ENCODE assay signal across 8 cellular contexts in the genomic region with DNA sequence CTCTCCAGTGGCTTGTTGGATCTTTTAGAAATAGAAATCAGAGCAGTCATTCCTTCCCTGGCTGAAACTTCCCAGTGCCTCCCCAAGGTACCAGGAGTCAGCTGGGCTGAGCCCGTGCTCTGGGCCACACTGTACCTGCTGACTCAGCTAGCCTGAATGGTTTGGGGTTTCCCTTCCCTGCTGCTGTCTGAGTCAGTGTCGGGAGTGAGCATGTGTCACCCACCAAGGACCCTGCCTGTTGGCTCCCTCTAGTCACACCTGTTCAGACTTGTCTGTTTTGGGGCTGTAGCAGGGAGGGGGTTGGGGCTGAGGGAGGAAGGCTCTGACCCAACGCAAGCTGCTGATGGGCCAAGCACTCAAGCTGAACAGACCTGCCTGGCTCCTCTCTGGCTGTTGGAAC.
DNase-seq lines count a peak whose midpoint lies in the region; ATAC-seq and TF ChIP-seq lines count a peak whose summit lies in the region.
"Not testable (repeated sequence)": the region's sequence is repeated elsewhere in the genome, so short reads cannot be mapped to it uniquely, and the experiment has no call there.

No MANE protein-coding gene starts in this region.

- not testable (repeated sequence) for TF ChIP-seq CTCF in Panc1 (IDR thresholded peaks at IDR 0.05); heart left ventricle (IDR thresholded peaks at IDR 0.05)

- H3K4me1 ChIP-seq in Panc1 (ENCODE audit: control insufficient read depth, insufficient read depth, low read length); heart left ventricle: not testable (repeated sequence)

- BruUV-seq in Panc1 (replicated peaks; lab: Mats Ljungman, UMichigan): not testable (repeated sequence)

- not testable (repeated sequence) for H3K4me3 ChIP-seq in Panc1 (ENCODE audit: low read depth in 2 of 2, low read length in 2 of 2); heart left ventricle

- H3K36me3 Mint-ChIP-seq in activated CD8-positive, alpha-beta T cell treated with anti-CD3 and anti-CD28 coated beads, Interleukin-2, amount 10 ng/mL, durations not matched to agents 7 days and 5 days (ENCODE audit: low read depth); activated naive CD8-positive, alpha-beta T cell treated with anti-CD3 and anti-CD28 coated beads, Interleukin-2, amount 50 U/mL, for 24 hours (ENCODE audit: low read depth); natural killer cell treated with Interleukin-12 subunit alpha and Interleukin-12 subunit beta and Interleukin-15 and Interleukin-18, amount 100 ng/mL, for 72 hours; stimulated activated naive B cell treated with anti-CD40 and anti-IgM and Interleukin-4, amounts not matched to agents 10 μg/mL and 1 μg/mL and 100 μg/mL, for 72 hours: not testable (repeated sequence)

- H3K4me1 Mint-ChIP-seq in activated CD8-positive, alpha-beta T cell treated with anti-CD3 and anti-CD28 coated beads, Interleukin-2, amount 10 ng/mL, durations not matched to agents 7 days and 5 days (ENCODE audit: low read depth); activated naive CD8-positive, alpha-beta T cell treated with anti-CD3 and anti-CD28 coated beads, Interleukin-2, amount 50 U/mL, for 24 hours; natural killer cell treated with Interleukin-12 subunit alpha and Interleukin-12 subunit beta and Interleukin-15 and Interleukin-18, amount 100 ng/mL, for 72 hours (ENCODE audit: low read depth in 2 of 2); stimulated activated naive B cell treated with anti-CD40 and anti-IgM and Interleukin-4, amounts not matched to agents 10 μg/mL and 1 μg/mL and 100 μg/mL, for 72 hours: not testable (repeated sequence)

- H3K27me3 Mint-ChIP-seq in activated CD8-positive, alpha-beta T cell treated with anti-CD3 and anti-CD28 coated beads, Interleukin-2, amount 10 ng/mL, durations not matched to agents 7 days and 5 days (ENCODE audit: low read depth); activated naive CD8-positive, alpha-beta T cell treated with anti-CD3 and anti-CD28 coated beads, Interleukin-2, amount 50 U/mL, for 24 hours; natural killer cell treated with Interleukin-12 subunit alpha and Interleukin-12 subunit beta and Interleukin-15 and Interleukin-18, amount 100 ng/mL, for 72 hours; stimulated activated naive B cell treated with anti-CD40 and anti-IgM and Interleukin-4, amounts not matched to agents 10 μg/mL and 1 μg/mL and 100 μg/mL, for 72 hours: not testable (repeated sequence)

- CTCF ChIA-PET in Panc1 (lab: Charles Lee); activated CD8-positive, alpha-beta T cell treated with anti-CD3 and anti-CD28 coated beads, Interleukin-2, amount 10 ng/mL, durations not matched to agents 7 days and 5 days (lab: Charles Lee): not testable (repeated sequence)

- WGBS in heart left ventricle, 4 donors: no CpG with 5 or more reads among the region's 3 CpGs

- H3K9me3 ChIP-seq in Panc1 (ENCODE audit: control insufficient read depth, insufficient read depth, low read depth, low read length); heart left ventricle: not testable (repeated sequence)

- H3K9me3 Mint-ChIP-seq in activated CD8-positive, alpha-beta T cell treated with anti-CD3 and anti-CD28 coated beads, Interleukin-2, amount 10 ng/mL, durations not matched to agents 7 days and 5 days (ENCODE audit: insufficient read depth); activated naive CD8-positive, alpha-beta T cell treated with anti-CD3 and anti-CD28 coated beads, Interleukin-2, amount 50 U/mL, for 24 hours; natural killer cell treated with Interleukin-12 subunit alpha and Interleukin-12 subunit beta and Interleukin-15 and Interleukin-18, amount 100 ng/mL, for 72 hours; stimulated activated naive B cell treated with anti-CD40 and anti-IgM and Interleukin-4, amounts not matched to agents 10 μg/mL and 1 μg/mL and 100 μg/mL, for 72 hours: not testable (repeated sequence)

- DNase-seq in Panc1 (ENCODE audit: low read depth, low spot score); activated CD8-positive, alpha-beta T cell treated with anti-CD3 and anti-CD28 coated beads, Interleukin-2, amount 10 ng/mL, durations not matched to agents 7 days and 5 days; activated naive CD8-positive, alpha-beta T cell treated with anti-CD3 and anti-CD28 coated beads, Interleukin-2, amount 50 U/mL, for 24 hours; heart left ventricle; natural killer cell treated with Interleukin-12 subunit alpha and Interleukin-12 subunit beta and Interleukin-15 and Interleukin-18, amount 100 ng/mL, for 72 hours (ENCODE audit: low spot score); stimulated activated naive B cell treated with anti-CD40 and anti-IgM and Interleukin-4, amounts not matched to agents 10 μg/mL and 1 μg/mL and 100 μg/mL, for 72 hours: not testable (repeated sequence)

- TF ChIP-seq POLR2A in heart left ventricle (IDR thresholded peaks at IDR 0.05): not testable (repeated sequence)

- intact Hi-C loops in Panc1 (cut with micrococcal nuclease; ENCODE audit: unreplicated experiment); heart left ventricle (cut with DNase I): not testable (repeated sequence)

- not testable (repeated sequence) for H3K4me3 Mint-ChIP-seq in activated CD8-positive, alpha-beta T cell treated with anti-CD3 and anti-CD28 coated beads, Interleukin-2, amount 10 ng/mL, durations not matched to agents 7 days and 5 days; activated naive CD8-positive, alpha-beta T cell treated with anti-CD3 and anti-CD28 coated beads, Interleukin-2, amount 50 U/mL, for 24 hours; natural killer cell treated with Interleukin-12 subunit alpha and Interleukin-12 subunit beta and Interleukin-15 and Interleukin-18, amount 100 ng/mL, for 72 hours; stimulated activated naive B cell treated with anti-CD40 and anti-IgM and Interleukin-4, amounts not matched to agents 10 μg/mL and 1 μg/mL and 100 μg/mL, for 72 hours

- not testable (repeated sequence) for H3K27me3 ChIP-seq in Panc1 (ENCODE audit: control insufficient read depth, insufficient read depth, low read length); heart left ventricle

- ATAC-seq in GM18498 (IDR thresholded peaks at IDR 0.05; ENCODE audit: unreplicated experiment) (peak; percentile 54), HG02610 (IDR thresholded peaks at IDR 0.05; ENCODE audit: unreplicated experiment) (peak; percentile 67), Panc1 (peak; percentile 66; the same call in 1 of the 2 replicates), heart left ventricle (peak in 3 of 4 donors; percentile 70 to 81 (median 73))
- peak; percentile 51 for ATAC-seq in activated CD8-positive, alpha-beta T cell treated with anti-CD3 and anti-CD28 coated beads, Interleukin-2, amount 10 ng/mL, durations not matched to agents 7 days and 5 days
- peak; percentile 99 for ATAC-seq in activated naive CD8-positive, alpha-beta T cell treated with anti-CD3 and anti-CD28 coated beads, Interleukin-2, amount 50 U/mL, for 24 hours
- ATAC-seq in natural killer cell treated with Interleukin-12 subunit alpha and Interleukin-12 subunit beta and Interleukin-15 and Interleukin-18, amount 100 ng/mL, for 72 hours: peak; percentile 53 to 59
- peak; percentile 87 to 98 for ATAC-seq in stimulated activated naive B cell treated with anti-CD40 and anti-IgM and Interleukin-4, amounts not matched to agents 10 μg/mL and 1 μg/mL and 100 μg/mL, for 72 hours (replicated peaks)

- H3K36me3 ChIP-seq in Panc1 (ENCODE audit: control insufficient read depth, insufficient read depth, low read length); heart left ventricle: not testable (repeated sequence)

- POLR2A ChIA-PET in Panc1 (lab: Charles Lee); activated CD8-positive, alpha-beta T cell treated with anti-CD3 and anti-CD28 coated beads, Interleukin-2, amount 10 ng/mL, durations not matched to agents 7 days and 5 days (lab: Charles Lee): not testable (repeated sequence)

- in situ Hi-C loops in Panc1 (cut with HindIII; ENCODE audit: low pct_unique_long_range_greater_than_20kb, low sequenced_read_pairs): not testable (repeated sequence)

- H3K27ac ChIP-seq in Panc1 (ENCODE audit: low read length); heart left ventricle: not testable (repeated sequence)

- not testable (repeated sequence) for H3K27ac Mint-ChIP-seq in activated CD8-positive, alpha-beta T cell treated with anti-CD3 and anti-CD28 coated beads, Interleukin-2, amount 10 ng/mL, durations not matched to agents 7 days and 5 days; activated naive CD8-positive, alpha-beta T cell treated with anti-CD3 and anti-CD28 coated beads, Interleukin-2, amount 50 U/mL, for 24 hours; natural killer cell treated with Interleukin-12 subunit alpha and Interleukin-12 subunit beta and Interleukin-15 and Interleukin-18, amount 100 ng/mL, for 72 hours; stimulated activated naive B cell treated with anti-CD40 and anti-IgM and Interleukin-4, amounts not matched to agents 10 μg/mL and 1 μg/mL and 100 μg/mL, for 72 hours
